ENCODE assay signal across 8 cellular contexts in the genomic region with DNA sequence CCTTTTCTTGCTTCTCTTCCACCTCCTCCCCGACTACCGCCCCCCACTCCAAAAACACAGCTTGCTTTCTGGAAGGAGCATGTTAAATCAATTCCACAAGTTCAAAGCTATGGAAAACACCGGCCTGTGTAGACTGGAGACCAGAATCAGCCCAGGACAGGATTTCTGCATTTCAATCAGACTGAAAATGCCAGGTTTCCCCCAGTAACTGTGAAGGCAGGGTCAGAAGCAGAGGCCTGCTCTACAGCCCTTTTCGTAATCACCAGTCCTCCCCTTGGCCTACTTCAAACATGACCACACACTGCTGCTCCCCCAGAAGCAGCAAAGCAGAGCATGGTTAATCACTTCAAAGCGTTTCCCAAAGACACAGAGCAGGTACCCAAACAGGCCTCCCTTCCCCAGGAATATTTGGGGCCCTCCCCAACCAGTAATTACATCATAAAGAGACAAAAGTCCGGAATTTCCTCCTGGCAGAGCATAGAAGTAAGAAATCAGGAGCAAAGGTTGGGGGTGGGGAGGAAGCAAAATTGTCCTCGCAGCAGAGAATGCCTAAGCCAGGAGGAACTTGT. TPM values are rescaled to one million over a fixed set of nuclear protein-coding genes. Genes with fewer than 3 reads are reported as not detected.
DNase-seq lines count a peak whose midpoint lies in the region; ATAC-seq, FAIRE-seq and TF ChIP-seq lines count a peak whose summit lies in the region.

No MANE protein-coding gene starts in this region.

- H3K27me3 ChIP-seq in CD4-positive, alpha-beta T cell (ENCODE audit: control insufficient read depth, insufficient read depth, low read length): no peaks in the 10 kb centered on the region
- no peaks in the 10 kb centered on the region for H3K27me3 ChIP-seq in PC-3 (ENCODE audit: low read length)
- no peaks in the 10 kb centered on the region for H3K27me3 ChIP-seq in H1 (replicated peaks in 1 of 4; ENCODE audit: control insufficient read depth in 3 of 4, extremely low read depth in 1 of 4, insufficient read depth in 3 of 4, low read length in 3 of 4)
- H3K27me3 ChIP-seq in mucosa of stomach (ENCODE audit: control insufficient read depth, insufficient read depth, low read length): no peaks in the 10 kb centered on the region

- H3K27ac ChIP-seq in CD4-positive, alpha-beta T cell (ENCODE audit: low read depth, low read length): no peak overlapping the region
- peak overlapping the region; percentile 95 for H3K27ac ChIP-seq in PC-3 (ENCODE audit: low read length)
- peak overlapping the region; percentile 97 for H3K27ac ChIP-seq in H1 (ENCODE audit: low read depth, low read length)

- H3K27me3 Mint-ChIP-seq in CD4-positive, alpha-beta T cell: no peaks in the 10 kb centered on the region

- WGBS in H1 (ENCODE audit: extremely low coverage in 1 of 2, insufficient coverage in 1 of 2, insufficient read length in 1 of 2, insufficient replicate concordance in 2 of 2, low coverage in 1 of 2, low lambda C conversion rate in 2 of 2, missing lambda C conversion rate in 1 of 2), 2 experiments: 3% methylated on average over 7 of the region's 7 CpGs; no CpG with 5 or more reads in 1 of the 2 experiments

- CTCF ChIA-PET in CD4-positive, alpha-beta T cell (lab: Charles Lee): interaction anchor here (1.0 to 2.4 kb wide), 2 partner anchors 63 to 66 kb away, joined by 3 to 16 read pairs; no protein-coding TSS in a partner anchor
- CTCF ChIA-PET in PC-3 (lab: Charles Lee) (interaction anchor here (1.1 to 1.4 kb wide), 3 partner anchors 41 to 66 kb away, joined by 4 to 6 read pairs (median 6); no protein-coding TSS in a partner anchor), H1 (lab: Charles Lee; ENCODE audit: partially characterized antibody) (interaction anchor here (0.7 to 2.6 kb wide), 8 partner anchors 22 to 66 kb away, joined by 3 to 11 read pairs (median 3); no protein-coding TSS in a partner anchor)

- no peak for FAIRE-seq in H1 (lab: Jason Lieb, UNC)

- POLR2A ChIA-PET in CD4-positive, alpha-beta T cell (lab: Charles Lee): interaction anchor here (1.5 kb wide), 1 partner anchor 38 kb away, joined by 9 read pairs; the partner anchor contains the start of gene ZMYND8
- POLR2A ChIA-PET in PC-3 (lab: Charles Lee; ENCODE audit: unreplicated experiment): interaction anchor here (1.1 to 1.4 kb wide), 2 partner anchors 41 to 42 kb away, joined by 3 to 6 read pairs; no protein-coding TSS in a partner anchor
- POLR2A ChIA-PET in H1 (lab: Charles Lee; ENCODE audit: partially characterized antibody): interaction anchor here (0.6 to 31.3 kb wide), 16 partner anchors 11 to 356 kb away, joined by 3 to 1191 read pairs (median 4); partner anchors contain the start of gene ZMYND8

- H3K23ac ChIP-seq in H1 (ENCODE audit: insufficient read length): no peak overlapping the region

- no peaks in the 10 kb centered on the region for H3K36me3 ChIP-seq in PC-3 (ENCODE audit: low read depth, low read length)
- no peaks in the 10 kb centered on the region for H3K36me3 ChIP-seq in H1 (ENCODE audit: control insufficient read depth in 2 of 4, insufficient read depth in 4 of 4, low read length in 3 of 4)
- no peaks in the 10 kb centered on the region for H3K36me3 ChIP-seq in mucosa of stomach (ENCODE audit: control insufficient read depth, insufficient read depth, low read length)

- no peak for TF ChIP-seq CTCF in CD4-positive, alpha-beta T cell (IDR thresholded peaks at IDR 0.05)
- TF ChIP-seq CTCF in PC-3 (conservative IDR thresholded peaks at IDR 0.05; ENCODE audit: low read depth, low read length): no peak
- 0 out of 4 replicates have a peak, but pooled peaks of 1 of the 3 experiments have one; percentile 1 for TF ChIP-seq CTCF in H1 (IDR thresholded peaks at IDR 0.05; ENCODE audit: control extremely low read depth in 1 of 3, insufficient read depth in 1 of 3, low read depth in 1 of 3, low read length in 3 of 3)

- TF ChIP-seq EP300 in H1 (IDR thresholded peaks at IDR 0.05; ENCODE audit: borderline replicate concordance in 1 of 2, low read depth in 2 of 2, low read length in 2 of 2): no peak

- no peak overlapping the region for H3K14ac ChIP-seq in H1 (ENCODE audit: insufficient read length)

- peak overlapping the region; percentile 100 for H2BK5ac ChIP-seq in H1 (ENCODE audit: low read depth, low read length)

- peak overlapping the region; percentile 94 for H3K4ac ChIP-seq in H1 (replicated peaks; ENCODE audit: insufficient read length, low read depth, low read length)

- H2AK5ac ChIP-seq in H1 (ENCODE audit: low read depth, low read length): peak overlapping the region; percentile 100

- H3K9me3 Mint-ChIP-seq in CD4-positive, alpha-beta T cell: no peaks in the 10 kb centered on the region

- H3K4me1 Mint-ChIP-seq in CD4-positive, alpha-beta T cell (ENCODE audit: low read depth): peaks cover 74% of the 10 kb centered on the region

- peak overlapping the region; percentile 97 for H2BK120ac ChIP-seq in H1 (replicated peaks; ENCODE audit: low read depth, low read length)

- H3K4me3 ChIP-seq in PC-3 (ENCODE audit: low read length): peak overlapping the region; percentile 19; the same call in 1 of the 2 replicates
- H3K4me3 ChIP-seq in H1 (ENCODE audit: extremely low read depth in 1 of 4, insufficient read depth in 2 of 4, low read depth in 3 of 4, low read length in 4 of 4): peak overlapping the region; percentile 27 to 58 (median 44); a peak in 6 of 8 replicates
- H3K4me3 ChIP-seq in mucosa of stomach (ENCODE audit: low read length): peak overlapping the region; percentile 27

- peak overlapping the region; percentile 69 for H3K4me2 ChIP-seq in PC-3 (ENCODE audit: low read length)
- peak overlapping the region; percentile 72 to 99 for H3K4me2 ChIP-seq in H1 (ENCODE audit: insufficient read depth in 1 of 2, low read depth in 2 of 2, low read length in 2 of 2)

- H3K36me3 Mint-ChIP-seq in CD4-positive, alpha-beta T cell (ENCODE audit: low read depth): peaks cover 22% of the 10 kb centered on the region

- H3K4me3 Mint-ChIP-seq in CD4-positive, alpha-beta T cell: peak overlapping the region; percentile 35

- H3F3A ChIP-seq in PC-3 (ENCODE audit: low read length, unreplicated experiment): peaks cover 15% of the 10 kb centered on the region

- BruUV-seq in PC-3 (replicated peaks; lab: Mats Ljungman, UMichigan): TSS peak; percentile 44

- peak overlapping the region; percentile 95 for H4K5ac ChIP-seq in H1 (ENCODE audit: insufficient read length, low read depth, low read length)

- H3K79me2 ChIP-seq in PC-3 (ENCODE audit: low read length) (peaks cover 79% of the 10 kb centered on the region), H1 (ENCODE audit: control insufficient read depth in 1 of 2, insufficient read depth in 2 of 2, low read length in 2 of 2) (peaks cover 12 to 75% of the 10 kb centered on the region in 2 experiments; a peak in 3 of 4 replicates)

- peaks cover 6% of the 10 kb centered on the region for H3K79me1 ChIP-seq in H1 (ENCODE audit: low read depth, low read length)

- intact Hi-C loops in CD4-positive, alpha-beta T cell (cut with DNase I, micrococcal nuclease): loop anchor here in 1 of 2 experiments (5.0 kb wide), 1 partner anchor 34 kb away; no protein-coding TSS in a partner anchor
- intact Hi-C loops in PC-3 (cut with micrococcal nuclease): loop anchor here (1.0 kb wide), 1 partner anchor 41 kb away; no protein-coding TSS in a partner anchor

- no peaks in the 10 kb centered on the region for H3K9me2 ChIP-seq in PC-3 (replicated peaks; ENCODE audit: low read length)

- peaks cover 70% of the 10 kb centered on the region for H3K4me1 ChIP-seq in PC-3 (ENCODE audit: insufficient read depth, low read length)
- peaks cover 49 to 72% (median 58%) of the 10 kb centered on the region in 4 experiments for H3K4me1 ChIP-seq in H1 (replicated peaks in 1 of 4; ENCODE audit: control insufficient read depth in 3 of 4, insufficient read depth in 4 of 4, low read length in 3 of 4)
- peaks cover 67% of the 10 kb centered on the region for H3K4me1 ChIP-seq in mucosa of stomach (ENCODE audit: control insufficient read depth, insufficient read depth, low read length)

- no peak for DNase-seq in CD4-positive, alpha-beta T cell
- DNase-seq in PC-3 (peak; percentile 75), H1 (ENCODE audit: low read depth in 1 of 2, low spot score in 2 of 2) (peak; percentile 59), NCI-H2227 treated with DMSO at 0.1 percent for 48 hours (lab: John Stamatoyannopoulos, UW) (no peak), NCI-H2081 (lab: John Stamatoyannopoulos, UW) (no peak)
- no peak for DNase-seq in effector CD8-positive, alpha-beta T cell (lab: John Stamatoyannopoulos, UW)

- no peak overlapping the region for H2BK15ac ChIP-seq in H1 (ENCODE audit: low read length)

- peak overlapping the region; percentile 81 for H3K27ac Mint-ChIP-seq in CD4-positive, alpha-beta T cell

- H3K56ac ChIP-seq in H1 (replicated peaks; ENCODE audit: insufficient read length, low read depth, low read length): peak overlapping the region; percentile 77

- no peaks in the 10 kb centered on the region for H4K20me1 ChIP-seq in PC-3 (ENCODE audit: low read length)
- no peaks in the 10 kb centered on the region for H4K20me1 ChIP-seq in H1 (replicated peaks in 1 of 2; ENCODE audit: control insufficient read depth in 1 of 2, insufficient read depth in 2 of 2, low read length in 2 of 2)

- H4K91ac ChIP-seq in H1 (replicated peaks; ENCODE audit: insufficient read length, low read length): peak overlapping the region; percentile 100

- H3K9ac ChIP-seq in PC-3 (ENCODE audit: low read length) (peak overlapping the region; percentile 76), H1 (replicated peaks in 1 of 4; ENCODE audit: extremely low read depth in 1 of 4, low read depth in 3 of 4, low read length in 3 of 4) (peak overlapping the region in 3 of 4 experiments; percentile 89 to 95 (median 91); a peak in 6 of 7 replicates), mucosa of stomach (ENCODE audit: low read length) (peak overlapping the region; percentile 83)

- H2BK20ac ChIP-seq in H1 (ENCODE audit: low read length): peak overlapping the region; percentile 100

- peak overlapping the region; percentile 100; the same call in 1 of the 2 replicates for H2BK12ac ChIP-seq in H1 (ENCODE audit: low read depth, low read length)

- H2AFZ ChIP-seq in PC-3 (ENCODE audit: low read length) (peak overlapping the region; percentile 49), H1 (ENCODE audit: low read length) (no peak overlapping the region)

- TF ChIP-seq RAD21 in H1 (IDR thresholded peaks at IDR 0.05 in 1 of 2, conservative IDR thresholded peaks at IDR 0.05 in 1 of 2; ENCODE audit: low read depth in 2 of 2, low read length in 2 of 2): no peak

- peak overlapping the region; percentile 90; the same call in 1 of the 2 replicates for H4K8ac ChIP-seq in H1 (ENCODE audit: extremely low read depth, insufficient read depth, low read length)

- H3K23me2 ChIP-seq in H1 (ENCODE audit: low read depth, low read length): peaks cover 12% of the 10 kb centered on the region

- ATAC-seq in CD4-positive, alpha-beta T cell (ENCODE audit: poor library complexity): no peak
- peak; percentile 28 for ATAC-seq in PC-3
- ATAC-seq in GM18861 (IDR thresholded peaks at IDR 0.05; ENCODE audit: unreplicated experiment): no peak

- H3K9me3 ChIP-seq in CD4-positive, alpha-beta T cell (ENCODE audit: control insufficient read depth, low read length): no peaks in the 10 kb centered on the region
- H3K9me3 ChIP-seq in PC-3 (ENCODE audit: low read length) (no peaks in the 10 kb centered on the region), H1 (ENCODE audit: insufficient read depth in 2 of 2, low read depth in 1 of 2, low read length in 1 of 2) (no peaks in the 10 kb centered on the region), mucosa of stomach (ENCODE audit: control insufficient read depth, low read length) (no peaks in the 10 kb centered on the region)

- peak; percentile 21 to 74 for TF ChIP-seq POLR2A in H1 (IDR thresholded peaks at IDR 0.05; ENCODE audit: control extremely low read depth in 1 of 2, low read depth in 2 of 2, low read length in 2 of 2)

- H3K18ac ChIP-seq in H1 (ENCODE audit: extremely low read depth, low read length): peak overlapping the region; percentile 100

RNA-seq across cellular contexts. Expression of gene ZMYND8, which starts 38.4 kb away (rescaled TPM):
- total RNA-seq in CD4-positive, alpha-beta T cell: 10 to 100 TPM; 33.0 to 34.3 TPM
- 11.6 and 12.8 TPM in 2 replicates for total RNA-seq in PC-3 (2014; rRNA removed)
- 163 TPM in 2 replicates for total RNA-seq in H1 (2021; fragmentation: NEBNext Ultra II Directional; extraction: Animal tissue kit (Norgen Biotek cat#: 25700))
- polyA plus RNA-seq in H1 (2011; rRNA removed): 50.5 and 58.5 TPM in 2 replicates
- 66.1 TPM for polyA plus RNA-seq in H1 (2011; cell fraction: cytosol; rRNA removed)
- 123 TPM for polyA plus RNA-seq in H1 (2011; cell fraction: nucleus; rRNA removed)
- 71.7 to 113 TPM (median 77.5 TPM) in 4 replicates for polyA plus RNA-seq in H1 (2012, experiment 1 of 2)
- polyA plus RNA-seq in H1 (2012, experiment 2 of 2): 9.8 TPM
- polyA plus RNA-seq in H1 (2013, experiment 1 of 2): 70.7 TPM
- polyA plus RNA-seq in H1 (2013, experiment 2 of 2): 69.6 TPM
- 67.9 and 102 TPM in 2 replicates for polyA minus RNA-seq in H1 (2011; rRNA and poly(A)+ RNA removed)
- polyA minus RNA-seq in H1 (2011; cell fraction: cytosol; rRNA and poly(A)+ RNA removed): 53.2 TPM
- polyA minus RNA-seq in H1 (2011; cell fraction: nucleus; rRNA and poly(A)+ RNA removed): 91.2 TPM

Comparison
In these comparisons a context has a peak if more than half of its experiments do, and no peak if none do; other contexts are left out.
1. DNase-seq: peak in PC-3 (single experiment) and H1 (2 of 2); none in CD4-positive, alpha-beta T cell (0 of 10), NCI-H2227 treated with DMSO at 0.1 percent for 48 hours (single experiment), effector CD8-positive, alpha-beta T cell (single experiment) and NCI-H2081 (0 of 2).
2. Peak in every context shown above with its lines, with median percentiles within 50 percentile points of each other: H3K4me3 ChIP-seq and H3K9ac ChIP-seq.